ENCODE assay signal across 17 cellular contexts in genomic region chr14:49483266-49483665, GRCh38.
DNase-seq lines count a peak whose midpoint lies in the region; ATAC-seq and FAIRE-seq lines count a peak whose summit lies in the region.
"Had no signal": no experiment of that assay in that cellular context is flagged by ENCODE, and none has a peak within 500 bp of the region (broad histone marks: within the 10 kb centered on the region; RNA-seq: fewer than 3 reads in every experiment).

No MANE protein-coding gene starts in this region.

- H3K27ac Mint-ChIP-seq in activated CD4-positive, alpha-beta T cell treated with anti-CD3 and anti-CD28 coated beads for 36 hours, result peak overlapping the region; percentile 13
- peak overlapping the region; percentile 36 for H3K27ac Mint-ChIP-seq in stimulated activated memory B cell treated with anti-CD40 and anti-IgM and Interleukin-4, amounts not matched to agents 10 μg/mL and 1 μg/mL and 100 μg/mL, for 72 hours
- H3K27ac Mint-ChIP-seq: activated CD4-positive, alpha-beta memory T cell treated with anti-CD3 and anti-CD28 coated beads, Interleukin-2, amount 10 ng/mL, durations not matched to agents 7 days and 5 days; activated naive CD8-positive, alpha-beta T cell treated with anti-CD3 and anti-CD28 coated beads for 36 hours; nephron had no signal

- H3K9me3 Mint-ChIP-seq in activated CD4-positive, alpha-beta T cell treated with anti-CD3 and anti-CD28 coated beads for 36 hours (ENCODE audit: low read depth), result peaks cover 3% of the 10 kb centered on the region
- H3K9me3 Mint-ChIP-seq in stimulated activated memory B cell treated with anti-CD40 and anti-IgM and Interleukin-4, amounts not matched to agents 10 μg/mL and 1 μg/mL and 100 μg/mL, for 72 hours, result peaks cover 10% of the 10 kb centered on the region
- H3K9me3 Mint-ChIP-seq: activated naive CD8-positive, alpha-beta T cell treated with anti-CD3 and anti-CD28 coated beads for 36 hours had no signal

- DNase-seq in activated CD4-positive, alpha-beta T cell treated with anti-CD3 and anti-CD28 coated beads for 36 hours, result no peak
- no peak for DNase-seq in activated CD4-positive, alpha-beta T cell treated with anti-CD3 and anti-CD28 coated beads for 4 hours
- no peak for DNase-seq in NCI-H82 (lab: John Stamatoyannopoulos, UW)
- DNase-seq in RCC 7860 (ENCODE audit: low spot score), result no peak
- no peak for DNase-seq in NCI-H1417 treated with DMSO at 0.1 percent for 48 hours (lab: John Stamatoyannopoulos, UW)
- DNase-seq: activated CD4-positive, alpha-beta memory T cell treated with anti-CD3 and anti-CD28 coated beads, Interleukin-2, amount 10 ng/mL, durations not matched to agents 7 days and 5 days; activated naive CD8-positive, alpha-beta T cell treated with anti-CD3 and anti-CD28 coated beads for 36 hours; cortex of kidney; DMS 273 treated with DMSO at 0.1 percent for 48 hours; foreskin keratinocyte; NCI-H1417; T-helper 2 cell had no signal

- intact Hi-C loops in activated CD4-positive, alpha-beta T cell treated with anti-CD3 and anti-CD28 coated beads for 36 hours (cut with DNase I, micrococcal nuclease), result no loop called here

- H3K36me3 Mint-ChIP-seq in activated CD4-positive, alpha-beta T cell treated with anti-CD3 and anti-CD28 coated beads for 36 hours (ENCODE audit: low read depth), result no peaks in the 10 kb centered on the region
- no peaks in the 10 kb centered on the region for H3K36me3 Mint-ChIP-seq in stimulated activated memory B cell treated with anti-CD40 and anti-IgM and Interleukin-4, amounts not matched to agents 10 μg/mL and 1 μg/mL and 100 μg/mL, for 72 hours
- H3K36me3 Mint-ChIP-seq: activated naive CD8-positive, alpha-beta T cell treated with anti-CD3 and anti-CD28 coated beads for 36 hours had no signal

- no peak for FAIRE-seq in RCC 7860 (lab: Jason Lieb, UNC)
- FAIRE-seq: A549 had no signal

- CTCF ChIA-PET in activated CD4-positive, alpha-beta T cell treated with anti-CD3 and anti-CD28 coated beads for 36 hours (lab: Charles Lee), result interaction anchor here (0.6 to 7.1 kb wide), 2 partner anchors 15 to 148 kb away, joined by 3 to 39 read pairs; no protein-coding TSS in a partner anchor

- POLR2A ChIA-PET in activated CD4-positive, alpha-beta T cell treated with anti-CD3 and anti-CD28 coated beads for 36 hours (lab: Charles Lee), result interaction anchor here (1.2 kb wide), 1 partner anchor 22 kb away, joined by 3 read pairs; no protein-coding TSS in a partner anchor

- peak; percentile 85 for ATAC-seq in activated CD4-positive, alpha-beta T cell treated with anti-CD3 and anti-CD28 coated beads for 36 hours
- ATAC-seq in GM21717 (IDR thresholded peaks at IDR 0.05; ENCODE audit: unreplicated experiment) (peak; percentile 80), HG03159 (IDR thresholded peaks at IDR 0.05; ENCODE audit: unreplicated experiment) (peak; percentile 65)
- no peak for ATAC-seq in stimulated activated memory B cell treated with anti-CD40 and anti-IgM and Interleukin-4, amounts not matched to agents 10 μg/mL and 1 μg/mL and 100 μg/mL, for 72 hours
- ATAC-seq: A549, foreskin keratinocyte had no signal

- H3K27me3 Mint-ChIP-seq in activated CD4-positive, alpha-beta T cell treated with anti-CD3 and anti-CD28 coated beads for 36 hours, result peaks cover 3% of the 10 kb centered on the region
- H3K27me3 Mint-ChIP-seq in stimulated activated memory B cell treated with anti-CD40 and anti-IgM and Interleukin-4, amounts not matched to agents 10 μg/mL and 1 μg/mL and 100 μg/mL, for 72 hours, result peaks cover 17% of the 10 kb centered on the region
- H3K27me3 Mint-ChIP-seq: activated naive CD8-positive, alpha-beta T cell treated with anti-CD3 and anti-CD28 coated beads for 36 hours had no signal

- no peak overlapping the region for H3K4me3 Mint-ChIP-seq in activated CD4-positive, alpha-beta T cell treated with anti-CD3 and anti-CD28 coated beads for 36 hours
- no peak overlapping the region for H3K4me3 Mint-ChIP-seq in stimulated activated memory B cell treated with anti-CD40 and anti-IgM and Interleukin-4, amounts not matched to agents 10 μg/mL and 1 μg/mL and 100 μg/mL, for 72 hours
- H3K4me3 Mint-ChIP-seq: activated CD4-positive, alpha-beta memory T cell treated with anti-CD3 and anti-CD28 coated beads, Interleukin-2, amount 10 ng/mL, durations not matched to agents 7 days and 5 days; activated naive CD8-positive, alpha-beta T cell treated with anti-CD3 and anti-CD28 coated beads for 36 hours; nephron had no signal

- H3K4me1 Mint-ChIP-seq in activated CD4-positive, alpha-beta T cell treated with anti-CD3 and anti-CD28 coated beads for 36 hours, result peaks cover 7% of the 10 kb centered on the region
- peaks cover 8% of the 10 kb centered on the region for H3K4me1 Mint-ChIP-seq in stimulated activated memory B cell treated with anti-CD40 and anti-IgM and Interleukin-4, amounts not matched to agents 10 μg/mL and 1 μg/mL and 100 μg/mL, for 72 hours
